In the genomic region with DNA sequence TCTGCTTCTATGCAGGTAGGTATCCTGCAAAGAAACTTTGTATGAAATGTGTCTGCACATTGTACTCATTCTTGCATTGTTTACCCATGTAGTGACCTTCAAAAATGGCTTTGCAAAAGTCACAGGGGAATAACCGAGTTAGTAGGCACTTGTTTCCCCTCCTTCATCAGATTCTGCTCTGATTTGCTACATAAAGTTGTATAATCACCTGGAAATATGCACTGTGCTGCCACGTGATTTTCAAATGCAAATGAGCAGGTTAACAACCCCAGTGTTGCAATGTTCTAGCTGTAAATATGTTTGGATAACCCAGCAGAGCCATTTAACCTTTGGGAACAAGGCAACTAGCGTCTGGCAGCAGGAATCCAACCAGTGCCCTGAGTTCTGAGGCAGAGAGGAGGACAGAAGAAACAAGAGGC, we compare ENCODE assay signal across 27 cellular contexts. TPM values are rescaled to one million over a fixed set of nuclear protein-coding genes. Genes with fewer than 3 reads are reported as not detected.
DNase-seq lines count a peak whose midpoint lies in the region; ATAC-seq and TF ChIP-seq lines count a peak whose summit lies in the region.
"Had no signal": no experiment of that assay in that cellular context is flagged by ENCODE, and none has a peak within 500 bp of the region (broad histone marks: within the 10 kb centered on the region; RNA-seq: fewer than 3 reads in every experiment).

A gene (plus strand): TSS at position 321 of the 419 bp plus-strand sequence. CDS start 184 bp downstream, outside the sequence.

- CTCF ChIA-PET in Caco-2 (lab: Charles Lee), result interaction anchor here (1.0 kb wide), 1 partner anchor 102 kb away, joined by 3 read pairs; no protein-coding TSS in a partner anchor
- CTCF ChIA-PET in HEK293T (lab: Yijun Ruan, JAX), result no interaction called here

- H2AFZ ChIP-seq in hepatocyte, result no peak within 1 kb of the TSS

- H3K9me3 ChIP-seq in Caco-2, result no peaks in the 10 kb centered on the region
- H3K9me3 ChIP-seq in body of pancreas, result no peaks in the 10 kb centered on the region
- no peaks in the 10 kb centered on the region for H3K9me3 ChIP-seq in hepatocyte (ENCODE audit: low read depth)
- H3K9me3 ChIP-seq in right lobe of liver, result no peaks in the 10 kb centered on the region
- H3K9me3 ChIP-seq: SJCRH30 had no signal

- ATAC-seq in body of pancreas, result peak; percentile 45
- peak; percentile 74 to 87 (median 79) for ATAC-seq in right lobe of liver
- ATAC-seq in GM19023 (IDR thresholded peaks at IDR 0.05; ENCODE audit: unreplicated experiment), result no peak
- no peak for ATAC-seq in HG02885 (IDR thresholded peaks at IDR 0.05; ENCODE audit: poor library complexity, unreplicated experiment)
- no peak for ATAC-seq in sciatic nerve
- ATAC-seq: CD8-positive, alpha-beta T cell; Panc1 had no signal

- no peaks in the 10 kb centered on the region for H3K9me3 Mint-ChIP-seq in Caco-2 (ENCODE audit: unreplicated experiment)
- H3K9me3 Mint-ChIP-seq: CD8-positive, alpha-beta T cell; HFFc6 had no signal

- H4K20me1 ChIP-seq in hepatocyte (ENCODE audit: insufficient read depth, poor library complexity, severe bottlenecking), result no peaks in the 10 kb centered on the region

- 24 to 41% methylated on average over 3 of the region's 3 CpGs for WGBS in body of pancreas, 2 donors
- 41% methylated on average over 3 of the region's 3 CpGs for WGBS in hepatocyte (ENCODE audit: low lambda C conversion rate, missing lambda C conversion rate)
- 28% methylated on average over 3 of the region's 3 CpGs for WGBS in right lobe of liver (ENCODE audit: insufficient coverage, low coverage, low lambda C conversion rate, missing lambda C conversion rate)

- H3K27me3 ChIP-seq in Caco-2 (replicated peaks; ENCODE audit: control insufficient read depth, insufficient read depth, low read length), result no peaks in the 10 kb centered on the region
- H3K27me3 ChIP-seq in body of pancreas, result no peaks in the 10 kb centered on the region
- no peaks in the 10 kb centered on the region for H3K27me3 ChIP-seq in hepatocyte
- H3K27me3 ChIP-seq in right lobe of liver, result no peaks in the 10 kb centered on the region
- H3K27me3 ChIP-seq: SJCRH30 had no signal

- H3K4me1 Mint-ChIP-seq in Caco-2 (ENCODE audit: low read depth, unreplicated experiment), result peaks cover 6% of the 10 kb centered on the region

- no peak within 1 kb of the TSS for H3K4me3 Mint-ChIP-seq in Caco-2 (ENCODE audit: unreplicated experiment)
- H3K4me3 Mint-ChIP-seq: CD8-positive, alpha-beta T cell; HFFc6 had no signal

- H3K4me3 ChIP-seq in Caco-2 (ENCODE audit: low read depth, low read length) (no peak within 1 kb of the TSS), body of pancreas (no peak within 1 kb of the TSS), hepatocyte (no peak within 1 kb of the TSS), right lobe of liver (peak within 1 kb of the TSS; percentile 35 to 67 (median 61))
- H3K4me3 ChIP-seq: SJCRH30 had no signal

- H3K36me3 ChIP-seq in Caco-2 (ENCODE audit: control insufficient read depth, insufficient read depth, low read length), result no peaks in the 10 kb centered on the region
- no peaks in the 10 kb centered on the region for H3K36me3 ChIP-seq in body of pancreas (replicated peaks in 1 of 2; ENCODE audit: insufficient read depth in 1 of 2, low read depth in 2 of 2)
- no peaks in the 10 kb centered on the region for H3K36me3 ChIP-seq in hepatocyte (replicated peaks; ENCODE audit: insufficient read depth, low read depth)
- peaks cover 0 to 10% (median 5%) of the 10 kb centered on the region in 4 donors for H3K36me3 ChIP-seq in right lobe of liver
- H3K36me3 ChIP-seq: SJCRH30 had no signal

- intact Hi-C loops in Caco-2 (cut with micrococcal nuclease; ENCODE audit: unreplicated experiment) (no loop called here), body of pancreas (cut with DNase I) (no loop called here), right lobe of liver (cut with DNase I) (no loop called here), sciatic nerve (cut with DNase I) (no loop called here)

- no peaks in the 10 kb centered on the region for H3K79me2 ChIP-seq in hepatocyte

- DNase-seq in Caco-2, result peak; percentile 26 to 36
- DNase-seq in body of pancreas, result no peak
- DNase-seq in hepatocyte (ENCODE audit: low spot score), result peak; percentile 36
- DNase-seq in right lobe of liver, result peak; percentile 39 to 89 (median 78)
- DNase-seq in HEK293T (ENCODE audit: extremely low spot score), result no peak
- no peak for DNase-seq in sciatic nerve (ENCODE audit: low spot score)
- DNase-seq: 8988T; AML-193; C1 segment of cervical spinal cord; Calu3; CD8-positive, alpha-beta T cell; H7; HFFc6; IMR-90; NCI-H1105; NCI-H2029 treated with DMSO at 0.1 percent for 48 hours; NCI-H2171; NCI-H524 treated with DMSO at 0.1 percent for 48 hours; NCI-H82; SJCRH30 had no signal

- BruUV-seq in Caco-2 (replicated peaks; lab: Mats Ljungman, UMichigan), result no TSS peak

- TF ChIP-seq CTCF in Caco-2 (IDR thresholded peaks at IDR 0.05; ENCODE audit: insufficient read depth in 1 of 2, low read depth in 1 of 2, low read length in 1 of 2, severe bottlenecking in 1 of 2, unreplicated experiment in 1 of 2) (no peak), body of pancreas (IDR thresholded peaks at IDR 0.05) (no peak), hepatocyte (IDR thresholded peaks at IDR 0.05; ENCODE audit: poor library complexity) (no peak), right lobe of liver (IDR thresholded peaks at IDR 0.05) (no peak)

- TF ChIP-seq POLR2A in body of pancreas (IDR thresholded peaks at IDR 0.05) (no peak), right lobe of liver (IDR thresholded peaks at IDR 0.05) (peak; percentile 86)

- H3K36me3 Mint-ChIP-seq in Caco-2 (ENCODE audit: insufficient read depth, unreplicated experiment), result no peaks in the 10 kb centered on the region
- H3K36me3 Mint-ChIP-seq: CD8-positive, alpha-beta T cell had no signal

- POLR2A ChIA-PET in Caco-2 (lab: Charles Lee) (no interaction called here), HEK293T (lab: Yijun Ruan, JAX) (no interaction called here)

- H3K27me3 Mint-ChIP-seq in Caco-2 (ENCODE audit: insufficient read depth, unreplicated experiment), result no peaks in the 10 kb centered on the region

- H3K27ac ChIP-seq in body of pancreas (no peak within 1 kb of the TSS), hepatocyte (peak within 1 kb of the TSS; percentile 15), right lobe of liver (peak within 1 kb of the TSS; percentile 69 to 88 (median 74))
- H3K27ac ChIP-seq: HL-60, KMS-11, SJCRH30 had no signal

- H3K4me1 ChIP-seq in Caco-2, result peaks cover 14% of the 10 kb centered on the region
- H3K4me1 ChIP-seq in body of pancreas, result peaks cover 8% of the 10 kb centered on the region
- H3K4me1 ChIP-seq in hepatocyte (ENCODE audit: insufficient read depth), result no peaks in the 10 kb centered on the region
- peaks cover 0 to 21% (median 8%) of the 10 kb centered on the region in 4 donors for H3K4me1 ChIP-seq in right lobe of liver
- H3K4me1 ChIP-seq: SJCRH30 had no signal

- no peak within 1 kb of the TSS for H3K27ac Mint-ChIP-seq in Caco-2 (ENCODE audit: unreplicated experiment)
- H3K27ac Mint-ChIP-seq: CD8-positive, alpha-beta T cell; HFFc6 had no signal

- H3K9me2 ChIP-seq in hepatocyte (replicated peaks; ENCODE audit: insufficient read depth), result no peaks in the 10 kb centered on the region

- H3K4me2 ChIP-seq in hepatocyte, result no peak within 1 kb of the TSS
- H3K4me2 ChIP-seq: KMS-11 had no signal

TF ChIP-seq in HEK293T, 16 proteins besides CTCF, POLR2A, EP300 and RAD21:
- TF ChIP-seq FOXK2 (IDR thresholded peaks at IDR 0.05) (no peak), LEF1 (IDR thresholded peaks at IDR 0.05; ENCODE audit: borderline replicate concordance) (no peak), FOXM1 (IDR thresholded peaks at IDR 0.05; ENCODE audit: borderline replicate concordance) (no peak), BHLHE40 (IDR thresholded peaks at IDR 0.05; ENCODE audit: borderline replicate concordance) (no peak), ELF4 (IDR thresholded peaks at IDR 0.05) (no peak), CTBP1 (IDR thresholded peaks at IDR 0.05; ENCODE audit: borderline replicate concordance) (no peak), SP1 (IDR thresholded peaks at IDR 0.05) (no peak), NFRKB (IDR thresholded peaks at IDR 0.05) (no peak), ARNT (IDR thresholded peaks at IDR 0.05) (no peak), FOXA1 (IDR thresholded peaks at IDR 0.05) (no peak), L3MBTL2 (conservative IDR thresholded peaks at IDR 0.05) (no peak), HDGF (IDR thresholded peaks at IDR 0.05; ENCODE audit: borderline replicate concordance) (no peak), ZNF384 (IDR thresholded peaks at IDR 0.05) (no peak)
- TF ChIP-seq, protein P1, sequence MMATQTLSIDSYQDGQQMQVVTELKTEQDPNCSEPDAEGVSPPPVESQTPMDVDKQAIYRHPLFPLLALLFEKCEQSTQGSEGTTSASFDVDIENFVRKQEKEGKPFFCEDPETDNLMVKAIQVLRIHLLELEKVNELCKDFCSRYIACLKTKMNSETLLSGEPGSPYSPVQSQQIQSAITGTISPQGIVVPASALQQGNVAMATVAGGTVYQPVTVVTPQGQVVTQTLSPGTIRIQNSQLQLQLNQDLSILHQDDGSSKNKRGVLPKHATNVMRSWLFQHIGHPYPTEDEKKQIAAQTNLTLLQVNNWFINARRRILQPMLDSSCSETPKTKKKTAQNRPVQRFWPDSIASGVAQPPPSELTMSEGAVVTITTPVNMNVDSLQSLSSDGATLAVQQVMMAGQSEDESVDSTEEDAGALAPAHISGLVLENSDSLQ (IDR thresholded peaks at IDR 0.05), result no peak

RNA-seq across cellular contexts. Expression of the gene that starts here (rescaled TPM):
- total RNA-seq in Caco-2 (2022) (6.7 and 9.5 TPM in 2 replicates), body of pancreas (not detected), hepatocyte (88.9 and 109 TPM in 2 replicates), right lobe of liver (1,000 to 10,000 TPM in 4 of 6 experiments, 100 to 1,000 TPM in 2; 432 to 1,537 (median 1,171) TPM), sciatic nerve (not detected)
- 32.3 and 57.4 TPM in 2 replicates for polyA plus RNA-seq in hepatocyte
- total RNA-seq: Calu3; CD8-positive, alpha-beta T cell; Daoy; H7; HFFc6; HT-29; IMR-90; SJCRH30 had no signal
- polyA plus RNA-seq: IMR-90 had no signal

Comparison
In these comparisons a context has a peak if more than half of its experiments do, and no peak if none do; other contexts are left out.
1. Peak in ATAC-seq in body of pancreas; RNA of the gene not detected or under 1 TPM.
2. DNase-seq: peak in Caco-2 (2 of 2), hepatocyte (single experiment) and right lobe of liver (3 of 3); none in body of pancreas (0 of 4), HEK293T (single experiment) and sciatic nerve (single experiment).
3. H3K4me3 ChIP-seq: peak in right lobe of liver (3 of 3); none in Caco-2 (single experiment), body of pancreas (0 of 2) and hepatocyte (single experiment).
4. ATAC-seq: peak in right lobe of liver (4 of 4); none in GM19023 (single experiment), HG02885 (single experiment) and sciatic nerve (single experiment).
5. H3K27ac ChIP-seq: peak in hepatocyte (single experiment) and right lobe of liver (3 of 3); none in body of pancreas (0 of 4).